17 cellular contexts compared by ENCODE assay signal in the genomic region with DNA sequence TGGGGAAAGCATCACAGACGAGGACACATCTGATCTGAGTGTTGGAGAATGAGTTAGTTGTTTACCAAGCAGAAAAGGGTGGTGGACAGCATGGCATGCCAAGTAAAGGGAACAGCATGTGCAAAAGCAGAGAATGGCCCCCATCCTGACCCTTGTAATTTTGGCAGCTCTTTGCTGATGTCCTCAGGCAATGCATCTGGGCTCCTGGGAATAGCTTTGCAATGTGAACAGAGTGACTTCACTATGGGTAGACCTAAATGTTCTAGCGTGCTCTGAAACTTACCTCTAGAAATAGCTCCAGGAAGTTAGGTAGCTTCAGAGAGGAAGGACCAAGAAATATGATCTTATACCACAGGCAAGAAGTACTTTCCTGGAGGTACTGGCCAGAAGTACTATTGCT.
DNase-seq lines count a peak whose midpoint lies in the region; ATAC-seq and TF ChIP-seq lines count a peak whose summit lies in the region.
"Had no signal": no experiment of that assay in that cellular context is flagged by ENCODE, and none has a peak within 500 bp of the region (broad histone marks: within the 10 kb centered on the region; RNA-seq: fewer than 3 reads in every experiment).

No MANE protein-coding gene starts in this region.

- H3K27me3 Mint-ChIP-seq in activated naive CD4-positive, alpha-beta T cell treated with anti-CD3 and anti-CD28 coated beads, Interleukin-2, amount 10 ng/mL, durations not matched to agents 7 days and 5 days: no peaks in the 10 kb centered on the region
- H3K27me3 Mint-ChIP-seq in stimulated activated naive B cell treated with anti-CD40 and anti-IgM and Interleukin-4, amounts not matched to agents 10 μg/mL and 1 μg/mL and 100 μg/mL, for 72 hours: no peaks in the 10 kb centered on the region
- no peaks in the 10 kb centered on the region for H3K27me3 Mint-ChIP-seq in activated T-helper 17 cell treated with anti-CD3 and anti-CD28 coated beads, Interleukin-2, amount 50 U/mL, for 72 hours

- no peaks in the 10 kb centered on the region for H3K9me3 Mint-ChIP-seq in activated naive CD4-positive, alpha-beta T cell treated with anti-CD3 and anti-CD28 coated beads, Interleukin-2, amount 10 ng/mL, durations not matched to agents 7 days and 5 days
- no peaks in the 10 kb centered on the region for H3K9me3 Mint-ChIP-seq in stimulated activated naive B cell treated with anti-CD40 and anti-IgM and Interleukin-4, amounts not matched to agents 10 μg/mL and 1 μg/mL and 100 μg/mL, for 72 hours
- H3K9me3 Mint-ChIP-seq in activated T-helper 17 cell treated with anti-CD3 and anti-CD28 coated beads, Interleukin-2, amount 50 U/mL, for 72 hours: no peaks in the 10 kb centered on the region

- TF ChIP-seq EP300 in gastroesophageal sphincter (IDR thresholded peaks at IDR 0.05): no peak

- peaks cover 4 to 66% (median 19%) of the 10 kb centered on the region in 3 donors for H3K4me1 ChIP-seq in gastroesophageal sphincter

- ATAC-seq in gastroesophageal sphincter: peak; percentile 62
- peak; percentile 27 to 46 for ATAC-seq in stimulated activated naive B cell treated with anti-CD40 and anti-IgM and Interleukin-4, amounts not matched to agents 10 μg/mL and 1 μg/mL and 100 μg/mL, for 72 hours (replicated peaks)
- no peak for ATAC-seq in HG03521 (IDR thresholded peaks at IDR 0.05; ENCODE audit: unreplicated experiment)
- no peak for ATAC-seq in activated T-helper 17 cell treated with anti-CD3 and anti-CD28 coated beads, Interleukin-2, amount 50 U/mL, for 72 hours (replicated peaks)
- ATAC-seq in GM19035 (IDR thresholded peaks at IDR 0.05; ENCODE audit: unreplicated experiment): no peak

- no peak for TF ChIP-seq CTCF in gastroesophageal sphincter (IDR thresholded peaks at IDR 0.05)

- no peaks in the 10 kb centered on the region for H3K27me3 ChIP-seq in gastroesophageal sphincter

- no peaks in the 10 kb centered on the region for H3K9me3 ChIP-seq in gastroesophageal sphincter
- H3K9me3 ChIP-seq: thoracic aorta had no signal

- CTCF ChIA-PET in activated naive CD4-positive, alpha-beta T cell treated with anti-CD3 and anti-CD28 coated beads, Interleukin-2, amount 10 ng/mL, durations not matched to agents 7 days and 5 days (lab: Charles Lee): interaction anchor here (0.8 kb wide), 1 partner anchor 675 kb away, joined by 3 read pairs; no protein-coding TSS in a partner anchor

- peak overlapping the region; percentile 62 for H3K27ac Mint-ChIP-seq in activated naive CD4-positive, alpha-beta T cell treated with anti-CD3 and anti-CD28 coated beads, Interleukin-2, amount 10 ng/mL, durations not matched to agents 7 days and 5 days
- H3K27ac Mint-ChIP-seq in stimulated activated naive B cell treated with anti-CD40 and anti-IgM and Interleukin-4, amounts not matched to agents 10 μg/mL and 1 μg/mL and 100 μg/mL, for 72 hours: peak overlapping the region; percentile 68
- no peak overlapping the region for H3K27ac Mint-ChIP-seq in activated T-helper 17 cell treated with anti-CD3 and anti-CD28 coated beads, Interleukin-2, amount 50 U/mL, for 72 hours

- H3K36me3 ChIP-seq in gastroesophageal sphincter: no peaks in the 10 kb centered on the region
- H3K36me3 ChIP-seq: thoracic aorta had no signal

- H3K36me3 Mint-ChIP-seq in activated naive CD4-positive, alpha-beta T cell treated with anti-CD3 and anti-CD28 coated beads, Interleukin-2, amount 10 ng/mL, durations not matched to agents 7 days and 5 days: peaks cover 20% of the 10 kb centered on the region
- peaks cover 8 to 17% of the 10 kb centered on the region in 2 donors for H3K36me3 Mint-ChIP-seq in stimulated activated naive B cell treated with anti-CD40 and anti-IgM and Interleukin-4, amounts not matched to agents 10 μg/mL and 1 μg/mL and 100 μg/mL, for 72 hours
- H3K36me3 Mint-ChIP-seq in activated T-helper 17 cell treated with anti-CD3 and anti-CD28 coated beads, Interleukin-2, amount 50 U/mL, for 72 hours (ENCODE audit: low read depth): no peaks in the 10 kb centered on the region

- peak overlapping the region in 3 of 4 donors; percentile 13 to 61 (median 27) for H3K27ac ChIP-seq in gastroesophageal sphincter
- H3K27ac ChIP-seq: KMS-11, thoracic aorta had no signal

- DNase-seq in activated naive CD4-positive, alpha-beta T cell treated with anti-CD3 and anti-CD28 coated beads, Interleukin-2, amount 10 ng/mL, durations not matched to agents 7 days and 5 days: no peak
- no peak for DNase-seq in activated naive CD4-positive, alpha-beta T cell (lab: John Stamatoyannopoulos, UW)
- DNase-seq in NAMALWA (ENCODE audit: low spot score): peak; percentile 35
- no peak for DNase-seq in stimulated activated naive B cell treated with anti-CD40 and anti-IgM and Interleukin-4, amounts not matched to agents 10 μg/mL and 1 μg/mL and 100 μg/mL, for 72 hours
- DNase-seq: activated CD4-positive, alpha-beta T cell treated with anti-CD3 and anti-CD28 coated beads for 4 hours; activated T-cell treated with anti-CD3 and anti-CD28 coated beads, Interleukin-2, amount 50 U/mL, for 1 hour; central memory CD4-positive, alpha-beta T cell; NCI-H2029; NCI-H748 treated with DMSO at 0.1 percent for 48 hours; posterior cingulate gyrus; T-helper 9 cell had no signal

- WGBS in gastroesophageal sphincter (ENCODE audit: low coverage in 1 of 2), 2 donors: 67 to 68% methylated on average over 1 to 2 of the region's 2 CpGs

- TF ChIP-seq POLR2A in gastroesophageal sphincter (IDR thresholded peaks at IDR 0.05): no peak

- peaks cover 19% of the 10 kb centered on the region for H3K4me1 Mint-ChIP-seq in activated naive CD4-positive, alpha-beta T cell treated with anti-CD3 and anti-CD28 coated beads, Interleukin-2, amount 10 ng/mL, durations not matched to agents 7 days and 5 days
- H3K4me1 Mint-ChIP-seq in stimulated activated naive B cell treated with anti-CD40 and anti-IgM and Interleukin-4, amounts not matched to agents 10 μg/mL and 1 μg/mL and 100 μg/mL, for 72 hours: peaks cover 17 to 43% of the 10 kb centered on the region in 2 donors
- H3K4me1 Mint-ChIP-seq in activated T-helper 17 cell treated with anti-CD3 and anti-CD28 coated beads, Interleukin-2, amount 50 U/mL, for 72 hours: no peaks in the 10 kb centered on the region

- no peak overlapping the region for H3K4me3 ChIP-seq in gastroesophageal sphincter
- H3K4me3 ChIP-seq: thoracic aorta had no signal

- no peak overlapping the region for H3K4me3 Mint-ChIP-seq in activated naive CD4-positive, alpha-beta T cell treated with anti-CD3 and anti-CD28 coated beads, Interleukin-2, amount 10 ng/mL, durations not matched to agents 7 days and 5 days
- H3K4me3 Mint-ChIP-seq in stimulated activated naive B cell treated with anti-CD40 and anti-IgM and Interleukin-4, amounts not matched to agents 10 μg/mL and 1 μg/mL and 100 μg/mL, for 72 hours: peak overlapping the region; percentile 32 to 43
- no peak overlapping the region for H3K4me3 Mint-ChIP-seq in activated T-helper 17 cell treated with anti-CD3 and anti-CD28 coated beads, Interleukin-2, amount 50 U/mL, for 72 hours

Comparison
In these comparisons a context has a peak if more than half of its experiments do, and no peak if none do; other contexts are left out.
1. H3K4me3 Mint-ChIP-seq: peak in stimulated activated naive B cell treated with anti-CD40 and anti-IgM and Interleukin-4, amounts not matched to agents 10 μg/mL and 1 μg/mL and 100 μg/mL, for 72 hours (2 of 2); none in activated naive CD4-positive, alpha-beta T cell treated with anti-CD3 and anti-CD28 coated beads, Interleukin-2, amount 10 ng/mL, durations not matched to agents 7 days and 5 days (single experiment) and activated T-helper 17 cell treated with anti-CD3 and anti-CD28 coated beads, Interleukin-2, amount 50 U/mL, for 72 hours (single experiment).
2. ATAC-seq: peak in gastroesophageal sphincter (single experiment) and stimulated activated naive B cell treated with anti-CD40 and anti-IgM and Interleukin-4, amounts not matched to agents 10 μg/mL and 1 μg/mL and 100 μg/mL, for 72 hours (2 of 2); none in HG03521 (single experiment), activated T-helper 17 cell treated with anti-CD3 and anti-CD28 coated beads, Interleukin-2, amount 50 U/mL, for 72 hours (single experiment) and GM19035 (single experiment).